ENCODE assay signal across 8 cellular contexts in genomic region chr1:179877586-179878265, GRCh38. TPM values are rescaled to one million over a fixed set of nuclear protein-coding genes. Genes with fewer than 3 reads are reported as not detected.
DNase-seq lines count a peak whose midpoint lies in the region; ATAC-seq and TF ChIP-seq lines count a peak whose summit lies in the region.

TSS of gene TOR1AIP2 (minus strand) at chr1:179877803. CDS start at chr1:179852665, 25,138 bp downstream.

- 0 out of 2 replicates have a peak, but pooled peaks cover under 1% of the 10 kb centered on the region for H3K36me3 ChIP-seq in ES-I3 (ENCODE audit: insufficient read depth, low read length)
- H3K36me3 ChIP-seq in H7 (replicated peaks; ENCODE audit: control insufficient read depth, insufficient read depth, low read length) = no peaks in the 10 kb centered on the region; the same call in 1 of the 2 replicates
- H3K36me3 ChIP-seq in SJCRH30 = peaks cover 19% of the 10 kb centered on the region
- peaks cover 17% of the 10 kb centered on the region for H3K36me3 ChIP-seq in neuron (ENCODE audit: insufficient read depth, low read length)

- no peaks in the 10 kb centered on the region for H3K27me3 ChIP-seq in H7 (ENCODE audit: control insufficient read depth, insufficient read depth, low read length)
- H3K27me3 ChIP-seq in SJCRH30 = no peaks in the 10 kb centered on the region
- H3K27me3 ChIP-seq in foreskin keratinocyte = no peaks in the 10 kb centered on the region
- no peaks in the 10 kb centered on the region for H3K27me3 ChIP-seq in neuron (ENCODE audit: insufficient read depth, low read length)

- H3K4me3 ChIP-seq in H7 (ENCODE audit: insufficient read depth, low read depth, low read length) (peak within 1 kb of the TSS; percentile 71), SJCRH30 (peak within 1 kb of the TSS; percentile 70), neuron (ENCODE audit: low read length) (peak within 1 kb of the TSS; percentile 99)

- peak; percentile 70 for ATAC-seq in foreskin keratinocyte

- peak within 1 kb of the TSS; percentile 86 for H3K9ac ChIP-seq in ES-I3 (ENCODE audit: low read depth, low read length)

- H3K27ac ChIP-seq in SJCRH30 = peak within 1 kb of the TSS; percentile 31; the same call in 1 of the 2 replicates
- H3K27ac ChIP-seq in foreskin keratinocyte = peak within 1 kb of the TSS; percentile 38

- H3K4me1 ChIP-seq in ES-I3 (ENCODE audit: insufficient read depth, low read length) (no peaks in the 10 kb centered on the region), SJCRH30 (no peaks in the 10 kb centered on the region), foreskin keratinocyte (peaks cover 6% of the 10 kb centered on the region), neuron (ENCODE audit: insufficient read depth, low read length) (peaks cover 20% of the 10 kb centered on the region)

- H3K9me3 ChIP-seq in ES-I3 (ENCODE audit: control insufficient read depth, insufficient read depth, low read length) (no peaks in the 10 kb centered on the region), SJCRH30 (replicated peaks) (no peaks in the 10 kb centered on the region), neuron (ENCODE audit: low read length) (no peaks in the 10 kb centered on the region)

- TF ChIP-seq CTCF in foreskin keratinocyte (conservative IDR thresholded peaks at IDR 0.05) (peak; percentile 18), subcutaneous adipose tissue (IDR thresholded peaks at IDR 0.05; ENCODE audit: low read depth) (no peak)

- peak within 1 kb of the TSS; percentile 20 for H2AFZ ChIP-seq in neuron (ENCODE audit: low read depth, low read length)

- DNase-seq in H7 (peak; percentile 88), M059J (ENCODE audit: low read depth) (peak; percentile 89), SJCRH30 (peak; percentile 86 to 88), foreskin keratinocyte (peak; percentile 56 to 74)
- peak; percentile 79 for DNase-seq in activated gamma-delta T cell treated with anti-CD3 and anti-CD28 coated beads, Interleukin-2, amount 50 U/mL, for 16 hours (ENCODE audit: low read depth)

RNA-seq across cellular contexts. Expression of gene TOR1AIP2, which starts in this region (rescaled TPM):
- total RNA-seq in H7 (2014; rRNA removed; shearing (Covaris generic)) = 60.7 and 69.2 TPM in 2 replicates
- total RNA-seq in M059J (2014; rRNA removed; shearing (Covaris generic)) = 70.5 and 94.3 TPM in 2 replicates
- total RNA-seq in SJCRH30 (2014; rRNA removed; shearing (Covaris generic)) = 62.3 and 63.6 TPM in 2 replicates
- total RNA-seq in foreskin keratinocyte (88.9 and 92.1 TPM in 2 replicates), subcutaneous adipose tissue (10 to 100 TPM; 57.7 to 80.9 (median 63.4) TPM)
- 11.1 and 12.5 TPM in 2 replicates for polyA plus RNA-seq in foreskin keratinocyte

Comparison
In these comparisons a context has a peak if more than half of its experiments do, and no peak if none do; other contexts are left out.
1. Peak in every context shown above with its lines: DNase-seq, ATAC-seq, H3K4me3 ChIP-seq and H3K27ac ChIP-seq.